9 cellular contexts compared by ENCODE assay signal in genomic region chrX:1205681-1206611, GRCh38. TPM values are rescaled to one million over a fixed set of nuclear protein-coding genes. Genes with fewer than 3 reads are reported as not detected.
DNase-seq lines count a peak whose midpoint lies in the region; ATAC-seq and FAIRE-seq lines count a peak whose summit lies in the region.
"Had no signal": no experiment of that assay in that cellular context is flagged by ENCODE, and none has a peak within 500 bp of the region (broad histone marks: within the 10 kb centered on the region; RNA-seq: fewer than 3 reads in every experiment).

No MANE protein-coding gene starts in this region.

- DNase-seq in stimulated activated CD4-positive, alpha-beta T cell treated with anti-CD3 and anti-CD28 coated beads, Interleukin-1b, Interleukin-23, amount 100 ng/mL, for 48 hours, result peak; percentile 28
- no peak for DNase-seq in stimulated activated CD4-positive, alpha-beta T cell treated with anti-CD3 and anti-CD28 coated beads, Interleukin-4, amount 100 ng/mL, for 1 hour
- DNase-seq in activated CD4-positive, alpha-beta T cell treated with anti-CD3 and anti-CD28 coated beads, Interleukin-2, amount 50 U/mL, for 48 hours, result peak; percentile 29 to 43
- DNase-seq in mucosa of gallbladder (ENCODE audit: low spot score) (peak; percentile 71), urothelium cell line (ENCODE audit: low spot score) (peak; percentile 12), SHP77 treated with DMSO at 0.1 percent for 48 hours (lab: John Stamatoyannopoulos, UW) (no peak)

- no peak for FAIRE-seq in urothelium cell line (lab: Jason Lieb, UNC)

- ATAC-seq in esophagus mucosa, result peak; percentile 51
- ATAC-seq in HG02981 (IDR thresholded peaks at IDR 0.05; ENCODE audit: unreplicated experiment), result no peak

RNA-seq across cellular contexts. Expression of gene CRLF2, which starts 6.5 kb away (rescaled TPM):
- total RNA-seq in esophagus mucosa (not detected), mucosa of gallbladder (2.3 TPM)
- total RNA-seq: Caco-2 had no signal

Comparison
In these comparisons a context has a peak if more than half of its experiments do, and no peak if none do; other contexts are left out.
1. DNase-seq: peak in stimulated activated CD4-positive, alpha-beta T cell treated with anti-CD3 and anti-CD28 coated beads, Interleukin-1b, Interleukin-23, amount 100 ng/mL, for 48 hours (single experiment), activated CD4-positive, alpha-beta T cell treated with anti-CD3 and anti-CD28 coated beads, Interleukin-2, amount 50 U/mL, for 48 hours (2 of 2), mucosa of gallbladder (single experiment) and urothelium cell line (single experiment); none in stimulated activated CD4-positive, alpha-beta T cell treated with anti-CD3 and anti-CD28 coated beads, Interleukin-4, amount 100 ng/mL, for 1 hour (single experiment) and SHP77 treated with DMSO at 0.1 percent for 48 hours (single experiment).